27 cellular contexts compared by ENCODE assay signal in the genomic region with DNA sequence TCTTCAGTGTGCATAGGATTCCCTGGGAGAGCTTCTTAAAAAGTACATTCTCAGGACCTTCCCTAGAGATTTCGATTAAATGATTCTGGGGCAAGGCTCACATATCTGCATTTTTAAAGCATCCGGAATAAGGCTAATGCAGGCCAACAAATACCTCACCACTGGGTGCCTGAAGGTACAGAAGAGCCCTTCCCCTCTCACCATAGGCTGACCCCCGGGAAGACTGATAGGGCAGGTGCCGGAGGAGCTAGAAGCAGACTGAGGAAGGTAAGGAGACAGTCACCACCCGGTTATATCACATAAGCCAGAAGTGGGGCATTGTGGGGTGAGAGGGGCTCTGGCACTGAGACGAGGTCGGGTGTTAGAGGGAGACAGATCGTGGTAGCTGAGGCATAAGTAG.
"Had no signal": no experiment of that assay in that cellular context is flagged by ENCODE, and none has a peak within 500 bp of the region (broad histone marks: within the 10 kb centered on the region; RNA-seq: fewer than 3 reads in every experiment).

No MANE protein-coding gene starts in this region.

- DNase-seq: activated CD4-positive, alpha-beta memory T cell treated with anti-CD3 and anti-CD28 coated beads, Interleukin-2, amount 10 ng/mL, durations not matched to agents 7 days and 5 days; activated CD4-positive, alpha-beta T cell treated with anti-CD3 and anti-CD28 coated beads for 1 hour; activated CD4-positive, alpha-beta T cell treated with anti-CD3 and anti-CD28 coated beads for 4 hours; activated CD4-positive, alpha-beta T cell treated with anti-CD3 and anti-CD28 coated beads, Interleukin-2, amount 10 ng/mL, durations not matched to agents 7 days and 5 days; activated CD4-positive, alpha-beta T cell treated with anti-CD3 and anti-CD28 coated beads, Interleukin-2, amount 50 U/mL, for 4 hours; activated CD8-positive, alpha-beta memory T cell treated with anti-CD3 and anti-CD28 coated beads, Interleukin-2, amount 50 U/mL, for 48 hours; activated gamma-delta T cell; activated naive CD4-positive, alpha-beta T cell; activated naive CD4-positive, alpha-beta T cell treated with anti-CD3 and anti-CD28 coated beads, Interleukin-2, amount 10 ng/mL, durations not matched to agents 7 days and 5 days; activated naive CD8-positive, alpha-beta T cell treated with anti-CD3 and anti-CD28 coated beads, Interleukin-2, amount 10 ng/mL, durations not matched to agents 7 days and 5 days; activated T-cell treated with anti-CD3 and anti-CD28 coated beads for 4 hours; activated T-cell treated with anti-CD3 and anti-CD28 coated beads, Interleukin-2, amount 50 U/mL, for 24 hours; activated T-cell treated with anti-CD3 and anti-CD28 coated beads, Interleukin-2, amount 50 U/mL, for 72 hours; caudate nucleus; colonic mucosa; effector memory CD4-positive, alpha-beta T cell; endodermal cell; gastrocnemius medialis; glutamatergic neuron; heart left ventricle; T-helper 1 cell; T-helper 17 cell; T1000 had no signal

- H3K27ac ChIP-seq: ascending aorta, colonic mucosa, gastrocnemius medialis, heart left ventricle had no signal

- H3K27me3 Mint-ChIP-seq: activated CD4-positive, alpha-beta memory T cell treated with anti-CD3 and anti-CD28 coated beads, Interleukin-2, amount 10 ng/mL, durations not matched to agents 7 days and 5 days; activated CD4-positive, alpha-beta T cell treated with anti-CD3 and anti-CD28 coated beads, Interleukin-2, amount 10 ng/mL, durations not matched to agents 7 days and 5 days; activated naive CD4-positive, alpha-beta T cell treated with anti-CD3 and anti-CD28 coated beads, Interleukin-2, amount 10 ng/mL, durations not matched to agents 7 days and 5 days; activated naive CD8-positive, alpha-beta T cell treated with anti-CD3 and anti-CD28 coated beads, Interleukin-2, amount 10 ng/mL, durations not matched to agents 7 days and 5 days; activated T-cell treated with anti-CD3 and anti-CD28 coated beads, Interleukin-2, amount 50 U/mL, for 24 hours had no signal

- H3K36me3 Mint-ChIP-seq: activated naive CD4-positive, alpha-beta T cell treated with anti-CD3 and anti-CD28 coated beads, Interleukin-2, amount 10 ng/mL, durations not matched to agents 7 days and 5 days; activated naive CD8-positive, alpha-beta T cell treated with anti-CD3 and anti-CD28 coated beads, Interleukin-2, amount 10 ng/mL, durations not matched to agents 7 days and 5 days had no signal

- ATAC-seq: activated naive CD4-positive, alpha-beta T cell treated with anti-CD3 and anti-CD28 coated beads, Interleukin-2, amount 50 U/mL, for 72 hours; activated T-cell treated with anti-CD3 and anti-CD28 coated beads, Interleukin-2, amount 50 U/mL, for 72 hours; esophagus mucosa; gastrocnemius medialis; T-helper 17 cell had no signal

- H3K9me3 Mint-ChIP-seq: activated CD4-positive, alpha-beta T cell treated with anti-CD3 and anti-CD28 coated beads, Interleukin-2, amount 10 ng/mL, durations not matched to agents 7 days and 5 days; activated naive CD8-positive, alpha-beta T cell treated with anti-CD3 and anti-CD28 coated beads, Interleukin-2, amount 10 ng/mL, durations not matched to agents 7 days and 5 days; activated T-cell treated with anti-CD3 and anti-CD28 coated beads, Interleukin-2, amount 50 U/mL, for 24 hours; endodermal cell had no signal

- H3K27ac Mint-ChIP-seq: activated CD4-positive, alpha-beta memory T cell treated with anti-CD3 and anti-CD28 coated beads, Interleukin-2, amount 10 ng/mL, durations not matched to agents 7 days and 5 days; activated CD4-positive, alpha-beta T cell treated with anti-CD3 and anti-CD28 coated beads, Interleukin-2, amount 10 ng/mL, durations not matched to agents 7 days and 5 days; activated naive CD4-positive, alpha-beta T cell treated with anti-CD3 and anti-CD28 coated beads, Interleukin-2, amount 10 ng/mL, durations not matched to agents 7 days and 5 days; activated naive CD4-positive, alpha-beta T cell treated with anti-CD3 and anti-CD28 coated beads, Interleukin-2, amount 50 U/mL, for 72 hours; activated naive CD8-positive, alpha-beta T cell treated with anti-CD3 and anti-CD28 coated beads, Interleukin-2, amount 10 ng/mL, durations not matched to agents 7 days and 5 days; activated T-cell treated with anti-CD3 and anti-CD28 coated beads, Interleukin-2, amount 50 U/mL, for 24 hours; activated T-cell treated with anti-CD3 and anti-CD28 coated beads, Interleukin-2, amount 50 U/mL, for 72 hours; endodermal cell; T-helper 17 cell; T-helper 2 cell treated with Interferon-gamma antibody and Interleukin-4, amounts not matched to agents 5 μg/mL and 100 μg/mL, for 36 hours had no signal

- H3K4me1 Mint-ChIP-seq: activated CD4-positive, alpha-beta memory T cell treated with anti-CD3 and anti-CD28 coated beads, Interleukin-2, amount 10 ng/mL, durations not matched to agents 7 days and 5 days; activated CD4-positive, alpha-beta T cell treated with anti-CD3 and anti-CD28 coated beads, Interleukin-2, amount 10 ng/mL, durations not matched to agents 7 days and 5 days; activated naive CD4-positive, alpha-beta T cell treated with anti-CD3 and anti-CD28 coated beads, Interleukin-2, amount 10 ng/mL, durations not matched to agents 7 days and 5 days; activated naive CD8-positive, alpha-beta T cell treated with anti-CD3 and anti-CD28 coated beads, Interleukin-2, amount 10 ng/mL, durations not matched to agents 7 days and 5 days had no signal

- H3K9me3 ChIP-seq: ascending aorta, colonic mucosa, gastrocnemius medialis, heart left ventricle had no signal

- H3K27me3 ChIP-seq: ascending aorta, colonic mucosa, gastrocnemius medialis had no signal

- H3K4me1 ChIP-seq: ascending aorta, colonic mucosa, gastrocnemius medialis, heart left ventricle had no signal

- H3K4me3 Mint-ChIP-seq: activated CD4-positive, alpha-beta memory T cell treated with anti-CD3 and anti-CD28 coated beads, Interleukin-2, amount 10 ng/mL, durations not matched to agents 7 days and 5 days; activated CD4-positive, alpha-beta T cell treated with anti-CD3 and anti-CD28 coated beads, Interleukin-2, amount 10 ng/mL, durations not matched to agents 7 days and 5 days; activated naive CD4-positive, alpha-beta T cell treated with anti-CD3 and anti-CD28 coated beads, Interleukin-2, amount 10 ng/mL, durations not matched to agents 7 days and 5 days; activated naive CD8-positive, alpha-beta T cell treated with anti-CD3 and anti-CD28 coated beads, Interleukin-2, amount 10 ng/mL, durations not matched to agents 7 days and 5 days; activated T-cell treated with anti-CD3 and anti-CD28 coated beads, Interleukin-2, amount 50 U/mL, for 24 hours; activated T-cell treated with anti-CD3 and anti-CD28 coated beads, Interleukin-2, amount 50 U/mL, for 72 hours; endodermal cell; T-helper 17 cell; T-helper 2 cell treated with Interferon-gamma antibody and Interleukin-4, amounts not matched to agents 5 μg/mL and 100 μg/mL, for 36 hours had no signal
